In the genomic region with DNA sequence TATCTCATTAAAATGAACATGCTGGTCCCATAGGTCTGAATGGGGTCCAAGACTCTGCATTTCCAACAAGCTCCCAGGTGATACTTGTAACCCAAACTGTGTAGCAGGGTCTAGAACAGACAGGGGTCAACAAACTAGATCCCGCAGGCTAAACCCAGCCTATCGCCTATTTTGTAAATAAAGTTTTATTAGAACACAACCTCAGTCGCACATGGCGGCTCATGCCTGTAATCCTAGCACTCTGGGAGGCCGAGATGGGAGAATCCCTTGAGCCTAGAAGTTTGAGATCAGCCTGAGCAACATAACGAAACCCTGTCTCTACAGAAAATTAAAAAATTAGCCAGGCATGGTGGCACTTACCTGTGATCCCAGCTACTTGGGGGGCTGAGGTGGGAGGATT, we compare ENCODE assay signal across 34 cellular contexts.
"Had no signal": no experiment of that assay in that cellular context is flagged by ENCODE, and none has a peak within 500 bp of the region (broad histone marks: within the 10 kb centered on the region; RNA-seq: fewer than 3 reads in every experiment).

No MANE protein-coding gene starts in this region.

- ATAC-seq: activated CD4-positive, alpha-beta T cell treated with anti-CD3 and anti-CD28 coated beads for 36 hours; activated CD4-positive, CD25-positive, alpha-beta regulatory T cell treated with anti-CD3 and anti-CD28 coated beads, Interleukin-2, amount 50 U/mL, for 24 hours; activated CD8-positive, alpha-beta memory T cell treated with anti-CD3 and anti-CD28 coated beads, Interleukin-2, amount 10 ng/mL, durations not matched to agents 7 days and 5 days; activated CD8-positive, alpha-beta T cell treated with anti-CD3 and anti-CD28 coated beads for 36 hours; activated CD8-positive, alpha-beta T cell treated with anti-CD3 and anti-CD28 coated beads, Interleukin-2, amount 10 ng/mL, durations not matched to agents 7 days and 5 days; T-cell; T-helper 17 cell; WTC11 had no signal

- H3K27ac Mint-ChIP-seq: activated B cell treated with CpG ODN at 0.5 μM for 24 hours; activated CD4-positive, alpha-beta memory T cell treated with anti-CD3 and anti-CD28 coated beads for 36 hours; activated CD4-positive, alpha-beta memory T cell treated with anti-CD3 and anti-CD28 coated beads, Interleukin-2, amount 10 ng/mL, durations not matched to agents 7 days and 5 days; activated CD4-positive, alpha-beta T cell treated with anti-CD3 and anti-CD28 coated beads for 36 hours; activated CD4-positive, alpha-beta T cell treated with anti-CD3 and anti-CD28 coated beads, Interleukin-2, amount 10 ng/mL, durations not matched to agents 24 days and 14 days; activated CD4-positive, alpha-beta T cell treated with anti-CD3 and anti-CD28 coated beads, Interleukin-2, amount 10 ng/mL, durations not matched to agents 7 days and 5 days; activated CD8-positive, alpha-beta memory T cell treated with anti-CD3 and anti-CD28 coated beads, Interleukin-2, amount 10 ng/mL, durations not matched to agents 7 days and 5 days; activated CD8-positive, alpha-beta T cell treated with anti-CD3 and anti-CD28 coated beads for 36 hours; activated CD8-positive, alpha-beta T cell treated with anti-CD3 and anti-CD28 coated beads, Interleukin-2, amount 10 ng/mL, durations not matched to agents 7 days and 5 days; T-cell; T-helper 1 cell treated with Interleukin-12 subunit alpha and Interleukin-12 subunit beta and Interleukin-4 antibody, amounts not matched to agents 30 μg/mL and 1 μg/mL, for 36 hours; T-helper 17 cell; T-helper 2 cell treated with Interferon-gamma antibody and Interleukin-4, amounts not matched to agents 5 μg/mL and 100 μg/mL, for 36 hours; WTC11 had no signal

- H3K9me3 Mint-ChIP-seq: activated B cell treated with CpG ODN at 0.5 μM for 24 hours; activated CD4-positive, alpha-beta memory T cell treated with anti-CD3 and anti-CD28 coated beads for 36 hours; activated CD4-positive, alpha-beta memory T cell treated with anti-CD3 and anti-CD28 coated beads, Interleukin-2, amount 10 ng/mL, durations not matched to agents 7 days and 5 days; activated CD4-positive, alpha-beta T cell treated with anti-CD3 and anti-CD28 coated beads, Interleukin-2, amount 10 ng/mL, durations not matched to agents 24 days and 14 days; activated CD4-positive, alpha-beta T cell treated with anti-CD3 and anti-CD28 coated beads, Interleukin-2, amount 10 ng/mL, durations not matched to agents 7 days and 5 days; activated CD8-positive, alpha-beta T cell treated with anti-CD3 and anti-CD28 coated beads for 36 hours; T-cell; T-helper 2 cell treated with Interferon-gamma antibody and Interleukin-4, amounts not matched to agents 5 μg/mL and 100 μg/mL, for 36 hours had no signal

- H3K27ac ChIP-seq: VCaP, WERI-Rb-1 had no signal

- DNase-seq: activated B cell treated with CpG ODN at 0.5 μM for 24 hours; activated CD4-positive, alpha-beta memory T cell treated with anti-CD3 and anti-CD28 coated beads for 36 hours; activated CD4-positive, alpha-beta memory T cell treated with anti-CD3 and anti-CD28 coated beads, Interleukin-2, amount 10 ng/mL, durations not matched to agents 7 days and 5 days; activated CD4-positive, alpha-beta T cell treated with anti-CD3 and anti-CD28 coated beads for 1 hour; activated CD4-positive, alpha-beta T cell treated with anti-CD3 and anti-CD28 coated beads for 36 hours; activated CD4-positive, alpha-beta T cell treated with anti-CD3 and anti-CD28 coated beads for 4 hours; activated CD4-positive, alpha-beta T cell treated with anti-CD3 and anti-CD28 coated beads for 48 hours; activated CD4-positive, alpha-beta T cell treated with anti-CD3 and anti-CD28 coated beads, Interleukin-2, amount 10 ng/mL, durations not matched to agents 24 days and 14 days; activated CD4-positive, alpha-beta T cell treated with anti-CD3 and anti-CD28 coated beads, Interleukin-2, amount 10 ng/mL, durations not matched to agents 7 days and 5 days; activated CD4-positive, alpha-beta T cell treated with anti-CD3 and anti-CD28 coated beads, Interleukin-2, amount 50 U/mL, for 1 hour; activated CD4-positive, alpha-beta T cell treated with anti-CD3 and anti-CD28 coated beads, Interleukin-2, amount 50 U/mL, for 4 hours; activated CD4-positive, alpha-beta T cell treated with anti-CD3 and anti-CD28 coated beads, Interleukin-2, amount 50 U/mL, for 48 hours; activated CD4-positive, CD25-positive, alpha-beta regulatory T cell; activated CD4-positive, CD25-positive, alpha-beta regulatory T cell treated with anti-CD3 and anti-CD28 coated beads, Interleukin-2, amount 50 U/mL, for 72 hours; activated CD8-positive, alpha-beta memory T cell treated with anti-CD3 and anti-CD28 coated beads for 24 hours; activated CD8-positive, alpha-beta memory T cell treated with anti-CD3 and anti-CD28 coated beads, Interleukin-2, amount 10 ng/mL, durations not matched to agents 7 days and 5 days; activated CD8-positive, alpha-beta memory T cell treated with anti-CD3 and anti-CD28 coated beads, Interleukin-2, amount 50 U/mL, for 4 hours; activated CD8-positive, alpha-beta memory T cell treated with anti-CD3 and anti-CD28 coated beads, Interleukin-2, amount 50 U/mL, for 48 hours; activated CD8-positive, alpha-beta T cell treated with anti-CD3 and anti-CD28 coated beads for 36 hours; activated CD8-positive, alpha-beta T cell treated with anti-CD3 and anti-CD28 coated beads, Interleukin-2, amount 10 ng/mL, durations not matched to agents 7 days and 5 days; activated T-cell treated with anti-CD3 and anti-CD28 coated beads for 4 hours; T-cell; T-helper 1 cell; T-helper 17 cell; T-helper 2 cell; T-helper 9 cell; T1000; WERI-Rb-1 had no signal

- FAIRE-seq: TTC549 had no signal

- H3K27me3 Mint-ChIP-seq: activated CD4-positive, alpha-beta memory T cell treated with anti-CD3 and anti-CD28 coated beads, Interleukin-2, amount 10 ng/mL, durations not matched to agents 7 days and 5 days; activated CD4-positive, alpha-beta T cell treated with anti-CD3 and anti-CD28 coated beads, Interleukin-2, amount 10 ng/mL, durations not matched to agents 24 days and 14 days; activated CD4-positive, alpha-beta T cell treated with anti-CD3 and anti-CD28 coated beads, Interleukin-2, amount 10 ng/mL, durations not matched to agents 7 days and 5 days had no signal

- H3K4me3 Mint-ChIP-seq: activated B cell treated with CpG ODN at 0.5 μM for 24 hours; activated CD4-positive, alpha-beta memory T cell treated with anti-CD3 and anti-CD28 coated beads for 36 hours; activated CD4-positive, alpha-beta memory T cell treated with anti-CD3 and anti-CD28 coated beads, Interleukin-2, amount 10 ng/mL, durations not matched to agents 7 days and 5 days; activated CD4-positive, alpha-beta T cell treated with anti-CD3 and anti-CD28 coated beads for 36 hours; activated CD4-positive, alpha-beta T cell treated with anti-CD3 and anti-CD28 coated beads, Interleukin-2, amount 10 ng/mL, durations not matched to agents 24 days and 14 days; activated CD4-positive, alpha-beta T cell treated with anti-CD3 and anti-CD28 coated beads, Interleukin-2, amount 10 ng/mL, durations not matched to agents 7 days and 5 days; activated CD8-positive, alpha-beta memory T cell treated with anti-CD3 and anti-CD28 coated beads, Interleukin-2, amount 10 ng/mL, durations not matched to agents 7 days and 5 days; activated CD8-positive, alpha-beta T cell treated with anti-CD3 and anti-CD28 coated beads for 36 hours; activated CD8-positive, alpha-beta T cell treated with anti-CD3 and anti-CD28 coated beads, Interleukin-2, amount 10 ng/mL, durations not matched to agents 7 days and 5 days; T-cell; T-helper 1 cell treated with Interleukin-12 subunit alpha and Interleukin-12 subunit beta and Interleukin-4 antibody, amounts not matched to agents 30 μg/mL and 1 μg/mL, for 36 hours; T-helper 17 cell; T-helper 2 cell treated with Interferon-gamma antibody and Interleukin-4, amounts not matched to agents 5 μg/mL and 100 μg/mL, for 36 hours; WTC11 had no signal

- H3K36me3 Mint-ChIP-seq: activated CD4-positive, alpha-beta memory T cell treated with anti-CD3 and anti-CD28 coated beads for 36 hours; T-cell; WTC11 had no signal

- H3K4me1 Mint-ChIP-seq: activated B cell treated with CpG ODN at 0.5 μM for 24 hours; activated CD4-positive, alpha-beta memory T cell treated with anti-CD3 and anti-CD28 coated beads, Interleukin-2, amount 10 ng/mL, durations not matched to agents 7 days and 5 days; activated CD4-positive, alpha-beta T cell treated with anti-CD3 and anti-CD28 coated beads for 36 hours; activated CD4-positive, alpha-beta T cell treated with anti-CD3 and anti-CD28 coated beads, Interleukin-2, amount 10 ng/mL, durations not matched to agents 24 days and 14 days; activated CD4-positive, alpha-beta T cell treated with anti-CD3 and anti-CD28 coated beads, Interleukin-2, amount 10 ng/mL, durations not matched to agents 7 days and 5 days; activated CD8-positive, alpha-beta memory T cell treated with anti-CD3 and anti-CD28 coated beads, Interleukin-2, amount 10 ng/mL, durations not matched to agents 7 days and 5 days; T-cell; T-helper 17 cell; WTC11 had no signal
